8 cellular contexts compared by ENCODE assay signal in genomic region chr5:179820483-179821297, GRCh38. TPM values are rescaled to one million over a fixed set of nuclear protein-coding genes. Genes with fewer than 3 reads are reported as not detected.
DNase-seq lines count a peak whose midpoint lies in the region; ATAC-seq and TF ChIP-seq lines count a peak whose summit lies in the region.

TSS of gene SQSTM1 (plus strand) at chr5:179820905. CDS start at chr5:179820937, 32 bp downstream.

- POLR2A ChIA-PET in SK-N-SH (lab: Yijun Ruan, JAX) = interaction anchor here (0.7 to 1.7 kb wide), 5 partner anchors 10 to 88 kb away, joined by 3 to 4 read pairs (median 3); partner anchors contain the start of gene MAML1

- WGBS in SK-N-SH (ENCODE audit: low lambda C conversion rate) = under 1% methylated on average over 18 of the region's 81 CpGs

- H3K9me2 ChIP-seq in SK-N-SH = no peaks in the 10 kb centered on the region

- no peaks in the 10 kb centered on the region for H3K9me3 ChIP-seq in SK-N-SH

- CTCF ChIA-PET in SK-N-SH (lab: Yijun Ruan, JAX) = interaction anchor here (0.6 to 1.7 kb wide), 4 partner anchors 9 to 46 kb away, joined by 3 to 5 read pairs (median 4); no protein-coding TSS in a partner anchor

- TF ChIP-seq EP300 in Ishikawa (IDR thresholded peaks at IDR 0.05; ENCODE audit: borderline replicate concordance) (peak; percentile 56; the same call in 1 of the 2 replicates), SK-N-SH (IDR thresholded peaks at IDR 0.05; ENCODE audit: borderline replicate concordance in 1 of 2, low read depth in 1 of 2, low read length in 1 of 2) (peak in 1 of 2 experiments; percentile 33; a peak in 1 of 4 replicates)

- peaks cover 47% of the 10 kb centered on the region for H4K20me1 ChIP-seq in SK-N-SH (ENCODE audit: insufficient read depth)

- peak within 1 kb of the TSS; percentile 84 to 94 for H3K27ac ChIP-seq in SK-N-SH (ENCODE audit: low read depth in 2 of 2, low read length in 1 of 2)
- peak within 1 kb of the TSS; percentile 100 for H3K27ac ChIP-seq in temporal lobe (ENCODE audit: low read depth, low read length)

- H3K4me2 ChIP-seq in SK-N-SH = peak within 1 kb of the TSS; percentile 75

- H3K36me3 ChIP-seq in SK-N-SH (replicated peaks in 1 of 2; ENCODE audit: control insufficient read depth in 1 of 2, insufficient read depth in 2 of 2, low read length in 1 of 2) = peaks cover 28 to 31% of the 10 kb centered on the region in 2 experiments

- H3K9me3 Mint-ChIP-seq in activated naive CD4-positive, alpha-beta T cell treated with anti-CD3 and anti-CD28 coated beads, Interleukin-2, amount 50 U/mL, for 72 hours = no peaks in the 10 kb centered on the region

- TF ChIP-seq CTCF in SK-N-SH (IDR thresholded peaks at IDR 0.05) = no peak

- peaks cover 22 to 39% of the 10 kb centered on the region in 2 experiments for H3K4me1 ChIP-seq in SK-N-SH (ENCODE audit: control insufficient read depth in 1 of 2, insufficient read depth in 2 of 2, low read depth in 1 of 2, low read length in 1 of 2)

- peak within 1 kb of the TSS; percentile 92 to 96 for H3K27ac Mint-ChIP-seq in activated naive CD4-positive, alpha-beta T cell treated with anti-CD3 and anti-CD28 coated beads, Interleukin-2, amount 50 U/mL, for 72 hours

- H3F3A ChIP-seq in SK-N-SH (replicated peaks; ENCODE audit: insufficient read depth) = peaks cover 11% of the 10 kb centered on the region

- peak within 1 kb of the TSS; percentile 97 for H3K4me3 ChIP-seq in SK-N-SH (ENCODE audit: low read depth in 2 of 2, low read length in 1 of 2)

- H3K36me3 Mint-ChIP-seq in activated naive CD4-positive, alpha-beta T cell treated with anti-CD3 and anti-CD28 coated beads, Interleukin-2, amount 50 U/mL, for 72 hours = peaks cover 14 to 24% of the 10 kb centered on the region in 2 donors

- H2AFZ ChIP-seq in SK-N-SH (ENCODE audit: low read depth) = 0 out of 2 replicates have a peak within 1 kb of the TSS, but pooled peaks have one; percentile 49

- H3K9ac ChIP-seq in SK-N-SH = peak within 1 kb of the TSS; percentile 97

- ATAC-seq in GM21528 (IDR thresholded peaks at IDR 0.05; ENCODE audit: low FRiP score, unreplicated experiment) = peak; percentile 50
- ATAC-seq in activated naive CD4-positive, alpha-beta T cell treated with anti-CD3 and anti-CD28 coated beads, Interleukin-2, amount 50 U/mL, for 72 hours = peak; percentile 40 to 56

- peak; percentile 77 for DNase-seq in EH (ENCODE audit: low read depth)
- peak; percentile 95 for DNase-seq in SK-N-SH
- DNase-seq in activated naive CD4-positive, alpha-beta T cell treated with anti-CD3 and anti-CD28 coated beads, Interleukin-2, amount 50 U/mL, for 72 hours (ENCODE audit: low spot score in 2 of 2) = peak; percentile 85
- no peak for DNase-seq in glomerular endothelial cell (ENCODE audit: extremely low read depth, low read depth, low spot score)
- DNase-seq in occipital lobe (lab: John Stamatoyannopoulos, UW) = peak; percentile 79

- TF ChIP-seq RAD21 in Ishikawa (IDR thresholded peaks at IDR 0.05; ENCODE audit: low read depth) (no peak), SK-N-SH (IDR thresholded peaks at IDR 0.05; ENCODE audit: low read length) (no peak)

- no peaks in the 10 kb centered on the region for H3K27me3 ChIP-seq in SK-N-SH (ENCODE audit: insufficient read depth)

- H3K79me2 ChIP-seq in SK-N-SH (ENCODE audit: insufficient read depth) = peaks cover 53% of the 10 kb centered on the region

TF ChIP-seq in Ishikawa, 13 proteins besides CTCF, POLR2A, EP300 and RAD21 (continues in another document):
- TF ChIP-seq MAX (IDR thresholded peaks at IDR 0.05) = no peak; the same call in 1 of the 2 replicates
- peak; percentile 54 for TF ChIP-seq NFIC (IDR thresholded peaks at IDR 0.05)
- peak; percentile 84 for TF ChIP-seq TAF1 (IDR thresholded peaks at IDR 0.05; ENCODE audit: low read depth)
- TF ChIP-seq CEBPB (IDR thresholded peaks at IDR 0.05) = no peak
- TF ChIP-seq TCF12 (IDR thresholded peaks at IDR 0.05; ENCODE audit: low read depth) = peak; percentile 51; the same call in 1 of the 2 replicates
- peak; percentile 50 for TF ChIP-seq EGR1 (IDR thresholded peaks at IDR 0.05)
- TF ChIP-seq REST (IDR thresholded peaks at IDR 0.05; ENCODE audit: low read depth) = no peak
- TF ChIP-seq YY1 (IDR thresholded peaks at IDR 0.05; ENCODE audit: low read depth) = peak; percentile 55
- TF ChIP-seq TEAD4 (IDR thresholded peaks at IDR 0.05) = no peak
- no peak for TF ChIP-seq CREB1 (IDR thresholded peaks at IDR 0.05; ENCODE audit: low read depth)

TF ChIP-seq in SK-N-SH, 30 proteins besides CTCF, POLR2A, EP300 and RAD21 (continues in another document):
- TF ChIP-seq IRF3 (IDR thresholded peaks at IDR 0.05; ENCODE audit: low read depth, low read length) (no peak), GABPA (IDR thresholded peaks at IDR 0.05; ENCODE audit: low read depth) (no peak), CHD2 (IDR thresholded peaks at IDR 0.05; ENCODE audit: low read length, partially characterized antibody) (peak; percentile 69), FOXJ3 (CRISPR knock-in tag; IDR thresholded peaks at IDR 0.05) (no peak), RFX5 (IDR thresholded peaks at IDR 0.05; ENCODE audit: low read length) (no peak), MAX (IDR thresholded peaks at IDR 0.05; ENCODE audit: low read depth) (peak; percentile 29; the same call in 1 of the 2 replicates), ZBTB33 (IDR thresholded peaks at IDR 0.05; ENCODE audit: borderline replicate concordance, low read depth) (no peak), YY1 (IDR thresholded peaks at IDR 0.05; ENCODE audit: low read depth) (peak; percentile 64; the same call in 1 of the 2 replicates), ELF1 (IDR thresholded peaks at IDR 0.05) (no peak), REST (IDR thresholded peaks at IDR 0.05; ENCODE audit: low read depth, low read length) (no peak), TAF1 (IDR thresholded peaks at IDR 0.05; ENCODE audit: borderline replicate concordance, low read depth, low read length) (peak; percentile 88; the same call in 1 of the 2 replicates), POLR2AphosphoS5 (IDR thresholded peaks at IDR 0.05; ENCODE audit: low read depth, low read length) (peak; percentile 99), TCF12 (IDR thresholded peaks at IDR 0.05) (peak; percentile 22; the same call in 1 of the 2 replicates), FOSL2 (IDR thresholded peaks at IDR 0.05; ENCODE audit: borderline replicate concordance, low read depth) (peak; percentile 43; the same call in 1 of the 2 replicates)

RNA-seq across cellular contexts. Expression of gene SQSTM1, which starts in this region (rescaled TPM):
- polyA plus RNA-seq in SK-N-SH (2012; rRNA removed) = 181 and 185 TPM in 2 replicates
- 98.5 and 121 TPM in 2 replicates for polyA plus RNA-seq in SK-N-SH (2012; cell fraction: cytosol; rRNA removed)
- 413 and 442 TPM in 2 replicates for polyA plus RNA-seq in SK-N-SH (2012; cell fraction: nucleus; rRNA removed)
- total RNA-seq in activated naive CD4-positive, alpha-beta T cell treated with anti-CD3 and anti-CD28 coated beads, Interleukin-2, amount 50 U/mL, for 72 hours = 100 to 1,000 TPM; 120 to 163 TPM
- total RNA-seq in glomerular endothelial cell (632 and 783 TPM in 2 replicates), occipital lobe (53.5 TPM), temporal lobe (45.7 TPM)
